10 cellular contexts compared by ENCODE assay signal in the genomic region with DNA sequence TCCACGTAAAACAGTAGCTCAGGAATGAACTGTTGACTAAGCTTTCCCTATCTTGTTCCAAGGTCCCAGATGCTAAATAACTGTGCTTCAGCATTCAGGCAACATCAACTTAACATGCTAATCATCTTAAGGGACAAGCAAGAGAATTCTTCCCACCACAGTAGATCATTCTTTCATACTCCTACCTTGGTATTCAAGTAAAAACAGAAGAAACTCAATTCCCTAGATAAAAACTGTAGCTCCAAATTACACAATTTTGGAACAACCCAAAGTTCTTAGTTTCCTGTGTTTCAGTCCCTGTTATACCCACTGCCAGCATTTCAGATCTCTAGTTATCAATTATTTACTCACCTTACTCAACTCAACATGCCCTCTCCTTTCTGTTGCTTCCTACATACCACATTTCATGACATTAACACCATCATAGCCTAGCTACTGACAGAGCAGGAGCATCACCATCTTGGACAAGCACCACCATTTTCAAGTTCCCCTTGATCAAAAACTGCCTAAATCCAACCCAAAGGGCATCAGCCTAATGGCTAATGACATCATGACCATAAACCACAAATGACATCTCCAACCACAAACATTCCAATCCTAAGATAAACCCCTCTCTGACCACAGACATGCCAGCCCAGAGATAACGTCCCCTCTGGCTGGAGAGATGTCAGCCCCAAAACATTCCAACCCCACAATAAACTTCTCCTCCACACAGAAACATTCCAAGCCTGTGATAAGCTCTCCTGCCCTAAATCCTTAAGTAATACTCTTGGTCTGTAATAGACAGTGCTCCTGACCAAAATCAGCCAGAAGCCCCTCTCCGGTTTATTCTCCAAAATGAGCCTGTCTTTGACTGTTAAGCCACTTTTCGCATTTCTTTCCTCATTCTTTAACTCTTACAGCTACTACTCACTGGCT.
DNase-seq lines count a peak whose midpoint lies in the region; ATAC-seq, FAIRE-seq and TF ChIP-seq lines count a peak whose summit lies in the region.
"Had no signal": no experiment of that assay in that cellular context is flagged by ENCODE, and none has a peak within 500 bp of the region (broad histone marks: within the 10 kb centered on the region; RNA-seq: fewer than 3 reads in every experiment).

No MANE protein-coding gene starts in this region.

- H3K4me1 ChIP-seq in left lung = peaks cover 14 to 63% of the 10 kb centered on the region in 2 donors

- no peak overlapping the region for H3K27ac ChIP-seq in left lung

- peak; percentile 28 for ATAC-seq in left lung
- ATAC-seq in GM21576 (IDR thresholded peaks at IDR 0.05; ENCODE audit: unreplicated experiment) = no peak
- ATAC-seq in GM21447 (IDR thresholded peaks at IDR 0.05; ENCODE audit: unreplicated experiment) = no peak

- DNase-seq in AG09319 (ENCODE audit: extremely low read depth, low read depth) = peak; percentile 68
- peak; percentile 40 for DNase-seq in HTR-8/SVneo (ENCODE audit: insufficient read length, low spot score)
- peak; percentile 99 for DNase-seq in amniotic epithelial cell (ENCODE audit: low read depth)
- no peak for DNase-seq in left lung
- DNase-seq in NCI-H2029 (lab: John Stamatoyannopoulos, UW) = no peak
- no peak for DNase-seq in T-helper 2 cell
- DNase-seq: NCI-H187 had no signal

- peak; percentile 78 for FAIRE-seq in HTR-8/SVneo (lab: Jason Lieb, UNC)
- FAIRE-seq: G401.6 had no signal

- intact Hi-C loops in left lung (cut with DNase I) = no loop called here

- TF ChIP-seq CTCF in AG09319 (IDR thresholded peaks at IDR 0.05; ENCODE audit: low read depth, low read length) = no peak
- TF ChIP-seq CTCF in left lung (IDR thresholded peaks at IDR 0.05) = no peak

- no peaks in the 10 kb centered on the region for H3K9me3 ChIP-seq in left lung

- H3K27me3 ChIP-seq in left lung = no peaks in the 10 kb centered on the region

- H3K36me3 ChIP-seq in left lung = no peaks in the 10 kb centered on the region

- H3K4me3 ChIP-seq in left lung = no peak overlapping the region

Comparison
In these comparisons a context has a peak if more than half of its experiments do, and no peak if none do; other contexts are left out.
1. DNase-seq: peak in AG09319 (single experiment), HTR-8/SVneo (single experiment) and amniotic epithelial cell (single experiment); none in left lung (0 of 2), NCI-H2029 (single experiment) and T-helper 2 cell (0 of 5).